Comparison of ENCODE assay signal across 8 cellular contexts in genomic region chr5:180209137-180209581, GRCh38. TPM values are rescaled to one million over a fixed set of nuclear protein-coding genes. Genes with fewer than 3 reads are reported as not detected.
DNase-seq lines count a peak whose midpoint lies in the region; ATAC-seq and TF ChIP-seq lines count a peak whose summit lies in the region.

Gene RASGEF1C, minus strand, starts transcription at chr5:180209211. Its CDS starts 71,159 bp downstream, at chr5:180138052.

- H3K9me3 ChIP-seq in HCT116 (ENCODE audit: control insufficient read depth in 1 of 2, insufficient read depth in 1 of 2, low read depth in 1 of 2, low read length in 2 of 2), result no peaks in the 10 kb centered on the region
- no peaks in the 10 kb centered on the region for H3K9me3 ChIP-seq in esophagus squamous epithelium

- H4K20me1 ChIP-seq in HCT116 (ENCODE audit: insufficient read depth), result no peaks in the 10 kb centered on the region

- no peaks in the 10 kb centered on the region for H3K9me2 ChIP-seq in HCT116 (ENCODE audit: insufficient read depth)

- POLR2A ChIA-PET in HCT116 (lab: Charles Lee), result no interaction called here
- POLR2A ChIA-PET in naive thymus-derived CD8-positive, alpha-beta T cell (lab: Charles Lee), result no interaction called here

- WGBS in esophagus squamous epithelium, 2 donors, result 40% methylated on average over 2 of the region's 55 CpGs; no CpG with 5 or more reads in 1 of the 2 donors

- H3K36me3 ChIP-seq in HCT116 (ENCODE audit: control insufficient read depth in 1 of 2, insufficient read depth in 2 of 2, low read length in 2 of 2), result no peaks in the 10 kb centered on the region
- H3K36me3 ChIP-seq in esophagus squamous epithelium, result no peaks in the 10 kb centered on the region

- RAD21 ChIA-PET in HCT116 (lab: Charles Lee; ENCODE audit: low non-redundant PET in 1 of 2, low total read pairs in 2 of 2, uncharacterized antibody in 2 of 2, unreplicated experiment in 2 of 2), result no interaction called here

- peaks cover 12% of the 10 kb centered on the region for H3K4me1 Mint-ChIP-seq in activated T-cell treated with anti-CD3 and anti-CD28 coated beads, Interleukin-2, amount 50 U/mL, for 24 hours (ENCODE audit: low read depth)
- H3K4me1 Mint-ChIP-seq in naive thymus-derived CD8-positive, alpha-beta T cell, result peaks cover 5 to 10% (median 9%) of the 10 kb centered on the region in 4 donors

- peaks cover 58% of the 10 kb centered on the region for H3K27me3 Mint-ChIP-seq in activated T-cell treated with anti-CD3 and anti-CD28 coated beads, Interleukin-2, amount 50 U/mL, for 24 hours
- H3K27me3 Mint-ChIP-seq in naive thymus-derived CD8-positive, alpha-beta T cell, result peaks cover 20 to 63% (median 49%) of the 10 kb centered on the region in 5 donors

- ATAC-seq in HCT116, result peak; percentile 93
- peak; percentile 97 to 98 for ATAC-seq in naive thymus-derived CD8-positive, alpha-beta T cell
- peak; percentile 85 for ATAC-seq in stimulated activated naive CD8-positive, alpha-beta T cell treated with anti-CD3 and anti-CD28 coated beads, Interleukin-15, Interleukin-2, amounts not matched to agents 100 U/mL and 50 U/mL, for 24 hours
- no peak for ATAC-seq in GM18861 (IDR thresholded peaks at IDR 0.05; ENCODE audit: unreplicated experiment)

- CTCF ChIA-PET in HCT116 (lab: Charles Lee), result interaction anchor here (0.6 to 1.9 kb wide), 9 partner anchors 9 to 397 kb away, joined by 3 to 6 read pairs (median 4); no protein-coding TSS in a partner anchor

- H3K27ac ChIP-seq in HCT116 (ENCODE audit: low read depth, low read length), result peak within 1 kb of the TSS; percentile 34; the same call in 1 of the 2 replicates
- no peak within 1 kb of the TSS for H3K27ac ChIP-seq in esophagus squamous epithelium

- peak within 1 kb of the TSS; percentile 45 for H3K4me3 Mint-ChIP-seq in activated T-cell treated with anti-CD3 and anti-CD28 coated beads, Interleukin-2, amount 50 U/mL, for 24 hours
- H3K4me3 Mint-ChIP-seq in naive thymus-derived CD8-positive, alpha-beta T cell, result peak within 1 kb of the TSS; percentile 59 to 82 (median 68)

- H2AFZ ChIP-seq in HCT116 (ENCODE audit: low read depth, low read length, poor library complexity, severe bottlenecking), result peak within 1 kb of the TSS; percentile 78

- TF ChIP-seq RAD21 in HCT116 (IDR thresholded peaks at IDR 0.05; ENCODE audit: low read depth), result 0 out of 2 replicates have a peak, but pooled peaks have one; percentile 16

- TF ChIP-seq POLR2A in HCT116 (IDR thresholded peaks at IDR 0.05; ENCODE audit: borderline replicate concordance, extremely low read depth, insufficient read depth, insufficient read length) (no peak), esophagus squamous epithelium (IDR thresholded peaks at IDR 0.05) (no peak)

- peak within 1 kb of the TSS; percentile 89 for H3K4me2 ChIP-seq in HCT116 (ENCODE audit: low read length)

- peaks cover 5 to 14% of the 10 kb centered on the region in 2 experiments; a peak in 3 of 4 replicates for H3K4me1 ChIP-seq in HCT116 (ENCODE audit: control insufficient read depth in 1 of 2, insufficient read depth in 2 of 2, low read length in 2 of 2)
- H3K4me1 ChIP-seq in esophagus squamous epithelium, result peaks cover 5 to 22% (median 11%) of the 10 kb centered on the region in 3 donors

- intact Hi-C loops in HCT116 (cut with micrococcal nuclease), result loop anchor here (2.0 to 10.0 kb wide), 2 partner anchors 82 to 266 kb away; no protein-coding TSS in a partner anchor
- intact Hi-C loops in esophagus squamous epithelium (cut with DNase I), result no loop called here

- DNase-seq in ELR (ENCODE audit: low read depth) (peak; percentile 55), HCT116 (ENCODE audit: low read depth, low spot score) (peak; percentile 19), NCI-H446 treated with DMSO at 0.1 percent for 48 hours (lab: John Stamatoyannopoulos, UW) (peak; percentile 4), esophagus squamous epithelium (lab: John Stamatoyannopoulos, UW) (no peak)
- DNase-seq in activated T-cell treated with anti-CD3 and anti-CD28 coated beads, Interleukin-2, amount 50 U/mL, for 24 hours, result peak; percentile 80
- peak in 9 of 10 donors; percentile 34 to 70 (median 60) for DNase-seq in naive thymus-derived CD8-positive, alpha-beta T cell
- DNase-seq in stimulated activated naive CD8-positive, alpha-beta T cell treated with anti-CD3 and anti-CD28 coated beads, Interleukin-15, Interleukin-2, amounts not matched to agents 100 U/mL and 50 U/mL, for 24 hours, result peak; percentile 76

- peak in 2 of 3 experiments; percentile 36 to 37; a peak in 3 of 6 replicates for TF ChIP-seq CTCF in HCT116 (IDR thresholded peaks at IDR 0.05 in 2 of 3, conservative IDR thresholded peaks at IDR 0.05 in 1 of 3; ENCODE audit: borderline replicate concordance in 1 of 3, insufficient read depth in 1 of 3, low read depth in 2 of 3, low read length in 2 of 3)
- peak in 3 of 6 experiments; percentile 51 to 70 (median 51) for TF ChIP-seq CTCF in esophagus squamous epithelium (IDR thresholded peaks at IDR 0.05)

- H3K27me3 ChIP-seq in HCT116 (ENCODE audit: insufficient read depth, low read length) (no peaks in the 10 kb centered on the region), esophagus squamous epithelium (peaks cover 0 to 63% (median 3%) of the 10 kb centered on the region in 4 donors)

- no peak within 1 kb of the TSS for H3K27ac Mint-ChIP-seq in activated T-cell treated with anti-CD3 and anti-CD28 coated beads, Interleukin-2, amount 50 U/mL, for 24 hours
- peak within 1 kb of the TSS in 1 of 10 donors; percentile 53 for H3K27ac Mint-ChIP-seq in naive thymus-derived CD8-positive, alpha-beta T cell

- no TSS peak for BruUV-seq in HCT116 (replicated peaks; lab: Mats Ljungman, UMichigan)

- peak within 1 kb of the TSS; percentile 45; the same call in 1 of the 2 replicates for H3K9ac ChIP-seq in HCT116 (ENCODE audit: low read length)

- no peaks in the 10 kb centered on the region for H3K36me3 Mint-ChIP-seq in activated T-cell treated with anti-CD3 and anti-CD28 coated beads, Interleukin-2, amount 50 U/mL, for 24 hours (ENCODE audit: low read depth)
- H3K36me3 Mint-ChIP-seq in naive thymus-derived CD8-positive, alpha-beta T cell, result peaks cover 0 to 2% (median 0%) of the 10 kb centered on the region in 3 donors

- no peaks in the 10 kb centered on the region for H3K79me2 ChIP-seq in HCT116 (ENCODE audit: insufficient read depth, low read length)

- H3K4me3 ChIP-seq in HCT116 (replicated peaks in 1 of 2; ENCODE audit: low read depth in 1 of 2, low read length in 2 of 2), result peak within 1 kb of the TSS; percentile 47 to 60
- H3K4me3 ChIP-seq in esophagus squamous epithelium, result peak within 1 kb of the TSS in 3 of 4 donors; percentile 28 to 61 (median 45)

- H3K9me3 Mint-ChIP-seq in activated T-cell treated with anti-CD3 and anti-CD28 coated beads, Interleukin-2, amount 50 U/mL, for 24 hours, result peaks cover 4% of the 10 kb centered on the region
- peaks cover 0 to 9% (median 5%) of the 10 kb centered on the region in 9 donors for H3K9me3 Mint-ChIP-seq in naive thymus-derived CD8-positive, alpha-beta T cell

TF ChIP-seq in HCT116, 20 proteins besides CTCF, POLR2A, EP300 and RAD21 (continues in another document):
- no peak for TF ChIP-seq ATF3 (IDR thresholded peaks at IDR 0.05)
- TF ChIP-seq EZH2phosphoT487 (IDR thresholded peaks at IDR 0.05; ENCODE audit: borderline replicate concordance), result no peak
- TF ChIP-seq ELF1 (IDR thresholded peaks at IDR 0.05; ENCODE audit: borderline replicate concordance, low read depth), result no peak
- no peak for TF ChIP-seq REST (IDR thresholded peaks at IDR 0.05; ENCODE audit: low read depth)

RNA-seq across cellular contexts. Expression of gene RASGEF1C, which starts in this region (rescaled TPM):
- total RNA-seq in HCT116 (2021; ENCODE audit: unreplicated experiment) (1.2 TPM), esophagus squamous epithelium (under 1 TPM in 2 of 4 donors, not detected in 2; 0.19 to 0.26 TPM)
- polyA plus RNA-seq in HCT116 (2012), result 1.1 and 1.2 TPM in 2 replicates
- total RNA-seq in naive thymus-derived CD8-positive, alpha-beta T cell, result not detected
- polyA plus RNA-seq in naive thymus-derived CD8-positive, alpha-beta T cell, result not detected

Comparison
In these comparisons a context has a peak if more than half of its experiments do, and no peak if none do; other contexts are left out.
1. Peak in DNase-seq and ATAC-seq in naive thymus-derived CD8-positive, alpha-beta T cell; RNA of the gene not detected or under 1 TPM.